1 cellular context compared by ENCODE assay signal in genomic region chr19:45630463-45630862, GRCh38.
TF ChIP-seq lines count a peak whose summit lies in the region.

No MANE protein-coding gene starts in this region.

TF ChIP-seq in K562, 482 proteins besides CTCF, POLR2A, EP300 and RAD21:
- no peak for TF ChIP-seq TCF7L2 (IDR thresholded peaks at IDR 0.05; ENCODE audit: low read depth, low read length)
- TF ChIP-seq IRF1 (CRISPR knock-in tag; IDR thresholded peaks at IDR 0.05; ENCODE audit: borderline replicate concordance) = no peak
- TF ChIP-seq C11orf30 (IDR thresholded peaks at IDR 0.05; ENCODE audit: low read depth) = peak; percentile 54; the same call in 1 of the 2 replicates
- TF ChIP-seq GTF2F1 (IDR thresholded peaks at IDR 0.05; ENCODE audit: low read depth, low read length) = no peak
- TF ChIP-seq CLOCK (CRISPR knock-in tag; IDR thresholded peaks at IDR 0.05; ENCODE audit: borderline replicate concordance) = no peak
- TF ChIP-seq STAT6 (CRISPR knock-in tag; IDR thresholded peaks at IDR 0.05) = no peak
- no peak for TF ChIP-seq DIDO1 (tag; IDR thresholded peaks at IDR 0.05; ENCODE audit: low read depth)
- peak; percentile 45 for TF ChIP-seq ATF3 (IDR thresholded peaks at IDR 0.05)
- TF ChIP-seq ATF3 (CRISPR knock-in tag; conservative IDR thresholded peaks at IDR 0.05) = no peak
- TF ChIP-seq MAFF (IDR thresholded peaks at IDR 0.05; ENCODE audit: low read length) = peak; percentile 38; the same call in 1 of the 2 replicates
- no peak for TF ChIP-seq RCOR1 (IDR thresholded peaks at IDR 0.05; ENCODE audit: borderline replicate concordance in 1 of 2, low read depth in 2 of 2, low read length in 2 of 2)
- no peak for TF ChIP-seq HCFC1 (IDR thresholded peaks at IDR 0.05; ENCODE audit: low read depth, low read length)
- no peak for TF ChIP-seq FIP1L1 (IDR thresholded peaks at IDR 0.05; ENCODE audit: low read depth, low read length, poor library complexity, severe bottlenecking)
- TF ChIP-seq RBM34 (IDR thresholded peaks at IDR 0.05; ENCODE audit: borderline replicate concordance, insufficient read depth, low read length) = no peak
- peak; percentile 77 for TF ChIP-seq ZNF316 (IDR thresholded peaks at IDR 0.05)
- TF ChIP-seq EGR1 (conservative IDR thresholded peaks at IDR 0.05) = no peak
- TF ChIP-seq MEF2A (IDR thresholded peaks at IDR 0.05; ENCODE audit: control insufficient read depth, low read depth, low read length) = no peak
- peak; percentile 21; the same call in 1 of the 2 replicates for TF ChIP-seq MAFK (IDR thresholded peaks at IDR 0.05; ENCODE audit: low read length)
- no peak for TF ChIP-seq CGGBP1 (CRISPR knock-in tag; IDR thresholded peaks at IDR 0.05)
